Comparison of ENCODE assay signal across 9 cellular contexts in the genomic region with DNA sequence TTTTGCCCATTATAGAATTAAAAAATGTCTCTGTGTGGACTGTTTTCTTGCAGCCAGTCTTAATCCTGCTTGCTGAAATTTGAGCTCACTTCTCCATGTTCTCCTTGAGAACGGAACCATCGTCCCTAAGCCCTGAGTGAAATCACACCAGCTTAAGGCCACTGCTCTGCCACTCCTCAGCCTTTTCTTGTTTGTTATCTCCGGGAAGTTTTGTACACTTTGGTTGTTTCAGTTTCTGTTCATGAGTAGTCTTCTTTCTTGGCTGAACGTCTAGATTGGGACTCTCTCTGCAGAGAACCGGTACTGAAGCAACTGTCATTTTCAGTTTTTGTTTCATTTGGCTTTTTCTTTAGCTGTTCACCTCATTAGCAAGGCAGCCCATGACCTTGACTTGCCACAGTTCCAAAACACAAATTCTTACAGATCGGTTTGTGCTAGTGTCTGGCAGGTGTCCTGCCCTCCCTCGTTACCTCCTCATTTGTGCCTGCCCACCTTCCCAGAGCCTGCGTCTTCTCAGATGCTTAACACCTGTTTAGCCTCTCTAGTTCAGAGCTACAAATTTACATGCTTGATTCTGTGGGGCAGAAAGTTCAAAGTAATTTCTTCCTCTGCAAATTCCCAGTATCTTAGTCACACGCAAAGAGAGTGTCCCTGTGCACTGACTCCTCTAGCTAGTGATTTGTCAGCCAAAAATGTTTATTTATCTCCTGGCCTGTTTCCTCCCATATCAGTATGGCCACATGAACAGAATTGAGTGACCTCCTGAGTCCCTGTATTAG. TPM values are rescaled to one million over a fixed set of nuclear protein-coding genes. Genes with fewer than 3 reads are reported as not detected.
DNase-seq lines count a peak whose midpoint lies in the region; ATAC-seq, FAIRE-seq and TF ChIP-seq lines count a peak whose summit lies in the region.
"Had no signal": no experiment of that assay in that cellular context is flagged by ENCODE, and none has a peak within 500 bp of the region (broad histone marks: within the 10 kb centered on the region; RNA-seq: fewer than 3 reads in every experiment).

No MANE protein-coding gene starts in this region.

- H3K27ac Mint-ChIP-seq in astrocyte (ENCODE audit: unreplicated experiment), result no peak overlapping the region

- H3K27me3 Mint-ChIP-seq in astrocyte (ENCODE audit: low read depth, unreplicated experiment), result no peaks in the 10 kb centered on the region

- H3K36me3 ChIP-seq in astrocyte (ENCODE audit: insufficient read depth, low read length), result no peaks in the 10 kb centered on the region
- H3K36me3 ChIP-seq in mucosa of rectum (ENCODE audit: control insufficient read depth in 2 of 2, insufficient read depth in 2 of 2, low read length in 2 of 2), result peaks cover 16 to 27% of the 10 kb centered on the region in 2 donors
- H3K36me3 ChIP-seq in suprapubic skin, result peaks cover 7% of the 10 kb centered on the region

- H3K4me1 Mint-ChIP-seq in astrocyte (ENCODE audit: low read depth, unreplicated experiment), result peaks cover 8% of the 10 kb centered on the region
- H3K4me1 Mint-ChIP-seq: neural crest cell had no signal

- no peaks in the 10 kb centered on the region for H3K9me3 ChIP-seq in astrocyte (ENCODE audit: insufficient read depth, low read depth, low read length)
- no peaks in the 10 kb centered on the region for H3K9me3 ChIP-seq in mucosa of rectum (ENCODE audit: control insufficient read depth in 2 of 2, low read length in 2 of 2)
- H3K9me3 ChIP-seq in suprapubic skin, result no peaks in the 10 kb centered on the region

- peak overlapping the region; percentile 57 for H3K4me2 ChIP-seq in astrocyte (ENCODE audit: low read length)

- no peak for TF ChIP-seq EP300 in suprapubic skin (IDR thresholded peaks at IDR 0.05)

- peaks cover 14% of the 10 kb centered on the region for H3K4me1 ChIP-seq in astrocyte (ENCODE audit: insufficient read depth, low read length)
- H3K4me1 ChIP-seq in mucosa of rectum (ENCODE audit: control insufficient read depth in 2 of 2, insufficient read depth in 2 of 2, low read length in 2 of 2), result peaks cover 16 to 20% of the 10 kb centered on the region in 2 donors
- H3K4me1 ChIP-seq in suprapubic skin, result no peaks in the 10 kb centered on the region

- TF ChIP-seq CTCF in GM10266 (IDR thresholded peaks at IDR 0.05; ENCODE audit: control insufficient read depth, insufficient read depth, low read depth, missing control alignments) (no peak), astrocyte (IDR thresholded peaks at IDR 0.05; ENCODE audit: insufficient read depth, low read depth, low read length) (no peak), suprapubic skin (IDR thresholded peaks at IDR 0.05) (no peak)

- no peak for FAIRE-seq in astrocyte (lab: Jason Lieb, UNC)

- no peak overlapping the region for H3K27ac ChIP-seq in astrocyte (ENCODE audit: low read depth, low read length)
- peak overlapping the region; percentile 63 to 76 for H3K27ac ChIP-seq in mucosa of rectum (ENCODE audit: low read depth in 2 of 2, low read length in 2 of 2)
- no peak overlapping the region for H3K27ac ChIP-seq in suprapubic skin

- H3K27me3 ChIP-seq in astrocyte (ENCODE audit: insufficient read depth, low read length) (no peaks in the 10 kb centered on the region), mucosa of rectum (ENCODE audit: control insufficient read depth in 2 of 2, insufficient read depth in 2 of 2, low read length in 2 of 2) (no peaks in the 10 kb centered on the region), suprapubic skin (no peaks in the 10 kb centered on the region)

- peak; percentile 93 for ATAC-seq in GM21515 (IDR thresholded peaks at IDR 0.05; ENCODE audit: unreplicated experiment)

- DNase-seq in GM10266 (ENCODE audit: extremely low spot score) (peak; percentile 82), astrocyte (ENCODE audit: low read depth) (peak; percentile 45), NCI-H187 (lab: John Stamatoyannopoulos, UW) (no peak), suprapubic skin (ENCODE audit: low spot score in 2 of 2) (no peak), HUDEP-2 (lab: John Stamatoyannopoulos, UW; ENCODE audit: unreplicated experiment in 76 of 76) (no peak)
- DNase-seq in Jurkat, Clone E6-1 (ENCODE audit: low read depth, low spot score), result peak; percentile 20

- no peak overlapping the region for H3K9ac ChIP-seq in astrocyte (ENCODE audit: low read length)
- peak overlapping the region; percentile 20 to 38 for H3K9ac ChIP-seq in mucosa of rectum (ENCODE audit: low read depth in 1 of 2, low read length in 2 of 2)

- no peak overlapping the region for H2AFZ ChIP-seq in astrocyte (ENCODE audit: low read depth, low read length)

- no peaks in the 10 kb centered on the region for H3K79me2 ChIP-seq in astrocyte (ENCODE audit: insufficient read depth, low read length)

- no peaks in the 10 kb centered on the region for H3K9me3 Mint-ChIP-seq in astrocyte (ENCODE audit: unreplicated experiment)
- H3K9me3 Mint-ChIP-seq: neural crest cell had no signal

- no peak overlapping the region for H3K4me3 ChIP-seq in Jurkat, Clone E6-1 (ENCODE audit: low read length)
- H3K4me3 ChIP-seq in astrocyte (ENCODE audit: insufficient read depth, low read depth, low read length), result no peak overlapping the region
- peak overlapping the region; percentile 40 to 66 for H3K4me3 ChIP-seq in mucosa of rectum (ENCODE audit: low read length in 2 of 2)
- H3K4me3 ChIP-seq in suprapubic skin, result no peak overlapping the region

- H3K36me3 Mint-ChIP-seq in astrocyte (ENCODE audit: low read depth, unreplicated experiment), result peaks cover 11% of the 10 kb centered on the region

- no peaks in the 10 kb centered on the region for H4K20me1 ChIP-seq in astrocyte (ENCODE audit: insufficient read depth, low read length)

- TF ChIP-seq POLR2A in suprapubic skin (IDR thresholded peaks at IDR 0.05), result no peak

- WGBS in suprapubic skin, result 42% methylated on average over 9 of the region's 9 CpGs

- no peak overlapping the region for H3K4me3 Mint-ChIP-seq in astrocyte (ENCODE audit: unreplicated experiment)
- H3K4me3 Mint-ChIP-seq: neural crest cell had no signal

RNA-seq across cellular contexts. Expression of gene PSEN2, which starts 12.4 kb away (rescaled TPM):
- polyA plus RNA-seq in Jurkat, Clone E6-1 (2012; ENCODE audit: insufficient read depth, insufficient read length), result not detected
- total RNA-seq in astrocyte, result 8.9 and 12.4 TPM in 2 replicates
- total RNA-seq in suprapubic skin, result 10 to 100 TPM; 14.9 to 28.5 (median 20.2) TPM

RNA-seq across cellular contexts. Expression of gene COQ8A, which starts 57.3 kb away (rescaled TPM):
- 24.8 TPM for polyA plus RNA-seq in Jurkat, Clone E6-1 (2012; ENCODE audit: insufficient read depth, insufficient read length)
- total RNA-seq in astrocyte (8.2 and 8.4 TPM in 2 replicates), suprapubic skin (100 to 1,000 TPM in 1 of 4 donors, 10 to 100 TPM in 3; 41.9 to 113 (median 59.8) TPM)

Comparison
In these comparisons a context has a peak if more than half of its experiments do, and no peak if none do; other contexts are left out.
1. DNase-seq: peak in GM10266 (single experiment), Jurkat, Clone E6-1 (single experiment) and astrocyte (single experiment); none in NCI-H187 (0 of 2), suprapubic skin (0 of 2) and HUDEP-2 (0 of 76).
2. H3K4me3 ChIP-seq: peak in mucosa of rectum (2 of 2); none in Jurkat, Clone E6-1 (single experiment), astrocyte (single experiment) and suprapubic skin (single experiment).
3. H3K27ac ChIP-seq: peak in mucosa of rectum (2 of 2); none in astrocyte (single experiment) and suprapubic skin (single experiment).